17 cellular contexts compared by ENCODE assay signal in genomic region chrX:153706799-153707198, GRCh38. TPM values are rescaled to one million over a fixed set of nuclear protein-coding genes. Genes with fewer than 3 reads are reported as not detected.
DNase-seq lines count a peak whose midpoint lies in the region; ATAC-seq and TF ChIP-seq lines count a peak whose summit lies in the region.
"Had no signal": no experiment of that assay in that cellular context is flagged by ENCODE, and none has a peak within 500 bp of the region (broad histone marks: within the 10 kb centered on the region; RNA-seq: fewer than 3 reads in every experiment).

No MANE protein-coding gene starts in this region.

- H3K79me2 ChIP-seq in neural progenitor cell (ENCODE audit: low read depth) (no peaks in the 10 kb centered on the region), mammary epithelial cell (ENCODE audit: insufficient read depth, low read length) (peaks cover 17% of the 10 kb centered on the region)

- CTCF ChIA-PET in CD4-positive, alpha-beta T cell (lab: Charles Lee) = no interaction called here
- CTCF ChIA-PET in mammary epithelial cell (lab: Charles Lee; ENCODE audit: low non-redundant PET) = no interaction called here

- peak overlapping the region in 5 of 12 donors; percentile 40 to 49 (median 44) for H3K4me3 ChIP-seq in heart left ventricle
- H3K4me3 ChIP-seq in neural progenitor cell = no peak overlapping the region
- no peak overlapping the region for H3K4me3 ChIP-seq in mammary epithelial cell (replicated peaks in 1 of 3; ENCODE audit: insufficient read depth in 1 of 3, low read depth in 2 of 3, low read length in 3 of 3)
- H3K4me3 ChIP-seq in breast epithelium = no peak overlapping the region

- no peak for ATAC-seq in CD4-positive, alpha-beta T cell (ENCODE audit: poor library complexity)
- ATAC-seq in T-helper 17 cell (no peak), heart left ventricle (peak in 3 of 4 donors; percentile 11 to 48 (median 32)), GM21529 (IDR thresholded peaks at IDR 0.05; ENCODE audit: unreplicated experiment) (no peak)

- in situ Hi-C loops in mammary epithelial cell (cut with MboI; ENCODE audit: low sequenced_read_pairs in 2 of 2) = no loop called here

- peak overlapping the region; percentile 14 for H3K27ac Mint-ChIP-seq in CD4-positive, alpha-beta T cell
- peak overlapping the region; percentile 68 for H3K27ac Mint-ChIP-seq in T-helper 17 cell
- no peak overlapping the region for H3K27ac Mint-ChIP-seq in neural progenitor cell

- H3K4me2 ChIP-seq in neural progenitor cell (no peak overlapping the region), mammary epithelial cell (ENCODE audit: insufficient read depth, low read depth, low read length) (no peak overlapping the region)

- peaks cover 5% of the 10 kb centered on the region for H4K20me1 ChIP-seq in neural progenitor cell (ENCODE audit: low read depth)
- H4K20me1 ChIP-seq in mammary epithelial cell (ENCODE audit: insufficient read depth, low read length) = no peaks in the 10 kb centered on the region

- no peak overlapping the region for H3K27ac ChIP-seq in CD4-positive, alpha-beta T cell (ENCODE audit: low read depth, low read length)
- H3K27ac ChIP-seq in heart left ventricle (peak overlapping the region in 10 of 12 donors; percentile 60 to 87 (median 78)), neural progenitor cell (no peak overlapping the region), mammary epithelial cell (ENCODE audit: insufficient read depth, low read depth, low read length) (no peak overlapping the region), breast epithelium (no peak overlapping the region)

- no peaks in the 10 kb centered on the region for H3F3A ChIP-seq in neural progenitor cell (ENCODE audit: low read depth)

- no peaks in the 10 kb centered on the region for H3K9me3 ChIP-seq in CD4-positive, alpha-beta T cell (ENCODE audit: control insufficient read depth, low read length)
- H3K9me3 ChIP-seq in T-helper 17 cell (ENCODE audit: control insufficient read depth, low read length, poor library complexity, severe bottlenecking) = no peaks in the 10 kb centered on the region
- no peaks in the 10 kb centered on the region for H3K9me3 ChIP-seq in heart left ventricle
- no peaks in the 10 kb centered on the region for H3K9me3 ChIP-seq in neural progenitor cell (ENCODE audit: low read depth)
- H3K9me3 ChIP-seq in mammary epithelial cell (replicated peaks; ENCODE audit: insufficient read depth, low read length) = peaks cover 3% of the 10 kb centered on the region
- H3K9me3 ChIP-seq in breast epithelium = no peaks in the 10 kb centered on the region

- intact Hi-C loops in CD4-positive, alpha-beta T cell (cut with DNase I, micrococcal nuclease) = no loop called here
- intact Hi-C loops in heart left ventricle (cut with DNase I) = no loop called here
- intact Hi-C loops in mammary epithelial cell (cut with micrococcal nuclease) = loop anchor here (5.0 kb wide), 1 partner anchor 154 kb away; no protein-coding TSS in a partner anchor
- intact Hi-C loops in breast epithelium (cut with DNase I; ENCODE audit: low total_unique reads) = no loop called here

- no peak for DNase-seq in CD4-positive, alpha-beta T cell
- DNase-seq in T-helper 17 cell = no peak
- DNase-seq in heart left ventricle = peak in 1 of 5 donors; percentile 55
- DNase-seq in neural progenitor cell (ENCODE audit: low spot score) = no peak
- DNase-seq in mammary epithelial cell = no peak
- no peak for DNase-seq in HK-2 (ENCODE audit: unreplicated experiment)
- DNase-seq in breast epithelium (ENCODE audit: low spot score in 2 of 2) = no peak
- DNase-seq: AML-193, DND-41, GF-D8, H7, Kasumi-1, NCI-H187 treated with DMSO at 0.1 percent for 48 hours, NCI-H2171, NCI-H446 treated with DMSO at 0.1 percent for 48 hours, NCI-H774 had no signal

- H3K4me3 Mint-ChIP-seq in CD4-positive, alpha-beta T cell = no peak overlapping the region
- H3K4me3 Mint-ChIP-seq in T-helper 17 cell (no peak overlapping the region), neural progenitor cell (peak overlapping the region; percentile 39)

- H3K36me3 ChIP-seq in heart left ventricle = peaks cover 0 to 32% (median 3%) of the 10 kb centered on the region in 9 donors
- no peaks in the 10 kb centered on the region for H3K36me3 ChIP-seq in neural progenitor cell
- H3K36me3 ChIP-seq in mammary epithelial cell (ENCODE audit: insufficient read depth, low read length) = peaks cover 6% of the 10 kb centered on the region
- no peaks in the 10 kb centered on the region for H3K36me3 ChIP-seq in breast epithelium

- dilution Hi-C loops in mammary epithelial cell (cut with HindIII; ENCODE audit: low sequenced_read_pairs) = no loop called here

- no TSS peak for BruUV-seq in mammary epithelial cell (replicated peaks; lab: Mats Ljungman, UMichigan)

- no peaks in the 10 kb centered on the region for H3K27me3 ChIP-seq in CD4-positive, alpha-beta T cell (ENCODE audit: control insufficient read depth, insufficient read depth, low read length)
- H3K27me3 ChIP-seq in heart left ventricle = no peaks in the 10 kb centered on the region
- no peaks in the 10 kb centered on the region for H3K27me3 ChIP-seq in neural progenitor cell
- H3K27me3 ChIP-seq in mammary epithelial cell (ENCODE audit: insufficient read depth, low read length) = no peaks in the 10 kb centered on the region
- peaks cover 3 to 18% of the 10 kb centered on the region in 2 donors for H3K27me3 ChIP-seq in breast epithelium

- H3K9ac ChIP-seq in neural progenitor cell (no peak overlapping the region), mammary epithelial cell (ENCODE audit: insufficient read depth, low read length) (no peak overlapping the region)

- no peaks in the 10 kb centered on the region for H3K27me3 Mint-ChIP-seq in CD4-positive, alpha-beta T cell
- H3K27me3 Mint-ChIP-seq in T-helper 17 cell = no peaks in the 10 kb centered on the region
- peaks cover 5% of the 10 kb centered on the region for H3K27me3 Mint-ChIP-seq in neural progenitor cell (ENCODE audit: insufficient read depth, low read depth)

- H3K4me1 Mint-ChIP-seq in CD4-positive, alpha-beta T cell (ENCODE audit: low read depth) = peaks cover 13% of the 10 kb centered on the region
- H3K4me1 Mint-ChIP-seq in T-helper 17 cell (peaks cover 9% of the 10 kb centered on the region), neural progenitor cell (peaks cover 3% of the 10 kb centered on the region)

- H3K9me3 Mint-ChIP-seq in CD4-positive, alpha-beta T cell = no peaks in the 10 kb centered on the region
- H3K9me3 Mint-ChIP-seq in neural progenitor cell = peaks cover 34% of the 10 kb centered on the region

- H2AFZ ChIP-seq in neural progenitor cell (replicated peaks) = no peak overlapping the region
- H2AFZ ChIP-seq in mammary epithelial cell (ENCODE audit: low read depth, low read length) = no peak overlapping the region

- 54 to 72% (median 71%) methylated on average over 9 of the region's 9 CpGs for WGBS in heart left ventricle, 4 donors
- WGBS in mammary epithelial cell (ENCODE audit: low coverage, missing lambda C conversion rate) = 79% methylated on average over 4 of the region's 9 CpGs

- H3K36me3 Mint-ChIP-seq in CD4-positive, alpha-beta T cell (ENCODE audit: low read depth) = peaks cover 25% of the 10 kb centered on the region
- H3K36me3 Mint-ChIP-seq in T-helper 17 cell (ENCODE audit: low read depth) = no peaks in the 10 kb centered on the region
- H3K36me3 Mint-ChIP-seq in neural progenitor cell = peaks cover 5% of the 10 kb centered on the region

- H3K4me1 ChIP-seq in heart left ventricle = peaks cover 0 to 31% (median 4%) of the 10 kb centered on the region in 12 donors
- H3K4me1 ChIP-seq in neural progenitor cell = no peaks in the 10 kb centered on the region
- peaks cover 33% of the 10 kb centered on the region for H3K4me1 ChIP-seq in mammary epithelial cell (ENCODE audit: insufficient read depth, low read length)
- no peaks in the 10 kb centered on the region for H3K4me1 ChIP-seq in breast epithelium

- no peak for TF ChIP-seq POLR2A in heart left ventricle (IDR thresholded peaks at IDR 0.05)
- TF ChIP-seq POLR2A in breast epithelium (IDR thresholded peaks at IDR 0.05) = no peak

- POLR2A ChIA-PET in CD4-positive, alpha-beta T cell (lab: Charles Lee) = no interaction called here

- TF ChIP-seq CTCF in CD4-positive, alpha-beta T cell (IDR thresholded peaks at IDR 0.05) = no peak
- TF ChIP-seq CTCF in heart left ventricle (IDR thresholded peaks at IDR 0.05) = no peak
- no peak for TF ChIP-seq CTCF in neural progenitor cell (IDR thresholded peaks at IDR 0.05)
- no peak for TF ChIP-seq CTCF in mammary epithelial cell (conservative IDR thresholded peaks at IDR 0.05 in 1 of 2, IDR thresholded peaks at IDR 0.05 in 1 of 2; ENCODE audit: extremely low read depth in 1 of 2, insufficient read depth in 1 of 2, low read depth in 1 of 2, low read length in 2 of 2)
- no peak for TF ChIP-seq CTCF in breast epithelium (IDR thresholded peaks at IDR 0.05)

RNA-seq across cellular contexts. Expression of gene BCAP31, which starts 17.4 kb away (rescaled TPM):
- total RNA-seq in CD4-positive, alpha-beta T cell = 10 to 100 TPM; 42.1 to 43.1 TPM
- total RNA-seq in T-helper 17 cell = 100 to 1,000 TPM; 101 TPM
- total RNA-seq in heart left ventricle = 100 to 1,000 TPM in 5 of 9 donors, 10 to 100 TPM in 4; 59.9 to 162 (median 102) TPM
- polyA plus RNA-seq in heart left ventricle = 100 to 1,000 TPM in 1 of 2 donors, 10 to 100 TPM in 1; 87.7 to 158 TPM
- total RNA-seq in neural progenitor cell (ENCODE audit: low replicate concordance) = 52.5 and 68.7 TPM in 2 replicates
- 100 to 1,000 TPM; 156 to 277 TPM for total RNA-seq in mammary epithelial cell
- polyA plus RNA-seq in mammary epithelial cell = 256 TPM
- polyA minus RNA-seq in mammary epithelial cell = 371 TPM
- total RNA-seq in breast epithelium = 100 to 1,000 TPM; 120 to 245 (median 129) TPM

RNA-seq across cellular contexts. Expression of gene ABCD1, which starts 17.9 kb away (rescaled TPM):
- total RNA-seq in CD4-positive, alpha-beta T cell = 1 to 10 TPM; 8.6 to 9.2 TPM
- total RNA-seq in T-helper 17 cell (10 to 100 TPM; 14.7 to 17.7 TPM), heart left ventricle (10 to 100 TPM; 13.5 to 25.6 (median 17.6) TPM), neural progenitor cell (ENCODE audit: low replicate concordance) (0.79 and 5.0 TPM in 2 replicates), mammary epithelial cell (1 to 10 TPM; 4.0 to 5.7 TPM), breast epithelium (10 to 100 TPM; 10.2 to 27.8 (median 10.5) TPM)
- polyA plus RNA-seq in heart left ventricle (10 to 100 TPM; 12.9 to 13.5 TPM), mammary epithelial cell (1.7 TPM)
- polyA minus RNA-seq in mammary epithelial cell = 22.6 TPM

RNA-seq across cellular contexts. Expression of gene SLC6A8, which starts 19.1 kb away (rescaled TPM):
- total RNA-seq in CD4-positive, alpha-beta T cell = under 1 TPM; 0.42 to 0.71 TPM
- total RNA-seq in T-helper 17 cell = 1 to 10 TPM; 3.4 to 4.4 TPM
- 100 to 1,000 TPM; 113 to 203 (median 179) TPM for total RNA-seq in heart left ventricle
- 100 to 1,000 TPM; 138 to 241 TPM for polyA plus RNA-seq in heart left ventricle
- total RNA-seq in neural progenitor cell (ENCODE audit: low replicate concordance) = 94.1 and 191 TPM in 2 replicates
- total RNA-seq in mammary epithelial cell = 10 to 100 TPM; 20.5 to 99.2 TPM
- 82.3 TPM for polyA plus RNA-seq in mammary epithelial cell
- polyA minus RNA-seq in mammary epithelial cell = 178 TPM
- total RNA-seq in breast epithelium = 10 to 100 TPM in 2 of 3 donors, 1 to 10 TPM in 1; 7.6 to 40.8 (median 18.4) TPM

RNA-seq across cellular contexts. Expression of gene PNCK, which starts 33.2 kb away (rescaled TPM):
- 1 to 10 TPM in 1 of 2 experiments, under 1 TPM in 1; 0.70 to 1.0 TPM for total RNA-seq in CD4-positive, alpha-beta T cell
- under 1 TPM in 1 of 2 donors, not detected in 1; 0.72 TPM for total RNA-seq in T-helper 17 cell
- 1 to 10 TPM; 3.1 to 7.3 (median 6.6) TPM for total RNA-seq in heart left ventricle
- 1 to 10 TPM; 1.4 to 3.2 TPM for polyA plus RNA-seq in heart left ventricle
- 19.7 and 53.5 TPM in 2 replicates for total RNA-seq in neural progenitor cell (ENCODE audit: low replicate concordance)
- total RNA-seq in mammary epithelial cell = 1 to 10 TPM; 1.2 to 1.7 TPM
- 0.39 TPM for polyA plus RNA-seq in mammary epithelial cell
- polyA minus RNA-seq in mammary epithelial cell = not detected
- total RNA-seq in breast epithelium = 1 to 10 TPM in 1 of 3 donors, under 1 TPM in 2; 0.48 to 1.3 (median 0.73) TPM

RNA-seq across cellular contexts. Expression of gene PLXNB3, which starts 57.2 kb away (rescaled TPM):
- total RNA-seq in CD4-positive, alpha-beta T cell = not detected
- total RNA-seq in T-helper 17 cell (1 to 10 TPM in 1 of 2 donors, under 1 TPM in 1; 0.25 to 2.9 TPM), heart left ventricle (1 to 10 TPM; 1.6 to 8.6 (median 3.5) TPM), neural progenitor cell (ENCODE audit: low replicate concordance) (0.25 and 0.71 TPM in 2 replicates), mammary epithelial cell (10 to 100 TPM; 15.2 to 24.6 TPM), breast epithelium (10 to 100 TPM; 12.3 to 17.9 (median 13.4) TPM)
- polyA plus RNA-seq in heart left ventricle (1 to 10 TPM in 1 of 2 donors, under 1 TPM in 1; 0.51 to 2.8 TPM), mammary epithelial cell (12.0 TPM)
- 3.6 TPM for polyA minus RNA-seq in mammary epithelial cell
- total RNA-seq: H7 had no signal

Comparison
In these comparisons a context has a peak if more than half of its experiments do, and no peak if none do; other contexts are left out.
1. ATAC-seq: peak in heart left ventricle (3 of 4); none in CD4-positive, alpha-beta T cell (single experiment), T-helper 17 cell (single experiment) and GM21529 (single experiment).
2. H3K27ac ChIP-seq: peak in heart left ventricle (10 of 12); none in CD4-positive, alpha-beta T cell (single experiment), neural progenitor cell (single experiment), mammary epithelial cell (single experiment) and breast epithelium (0 of 2).